8 cellular contexts compared by ENCODE assay signal in the genomic region with DNA sequence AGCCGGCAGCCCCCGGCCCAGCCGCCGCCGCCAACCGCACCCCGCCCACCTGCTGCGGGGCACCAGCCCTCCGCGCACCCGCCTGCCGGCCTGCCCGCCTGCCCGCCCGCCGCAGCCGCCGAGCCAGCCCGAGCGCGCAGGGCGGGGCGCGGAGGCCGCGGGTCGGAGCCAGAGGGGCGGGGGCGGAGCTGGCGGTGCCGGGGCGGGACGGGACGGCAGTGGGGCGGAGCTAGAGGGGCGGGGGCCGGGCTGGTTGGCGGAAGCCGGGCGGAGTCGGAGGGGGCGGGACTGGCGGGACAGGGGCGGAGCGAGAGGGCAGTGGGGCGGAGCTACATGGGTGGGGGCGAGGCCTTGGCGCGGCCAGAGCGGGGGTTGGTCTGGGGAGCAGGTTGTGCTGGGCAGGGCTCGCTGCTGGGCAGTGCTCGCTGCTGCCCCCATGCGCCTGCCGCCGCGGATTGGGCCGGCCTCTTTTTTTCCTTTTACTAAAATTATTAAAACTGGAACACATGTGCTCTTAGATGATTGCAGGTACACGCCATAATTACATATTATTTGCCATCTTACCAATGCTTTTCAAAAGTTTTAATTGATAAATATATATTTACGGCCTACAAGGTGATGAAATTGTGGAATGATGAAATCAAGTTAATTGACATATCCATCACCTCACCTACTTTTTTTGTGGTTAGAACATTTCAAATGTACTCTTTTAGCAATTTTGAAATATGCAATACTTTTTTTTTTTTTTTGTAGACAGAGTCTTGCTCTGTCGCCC. TPM values are rescaled to one million over a fixed set of nuclear protein-coding genes. Genes with fewer than 3 reads are reported as not detected.
DNase-seq lines count a peak whose midpoint lies in the region; ATAC-seq and FAIRE-seq lines count a peak whose summit lies in the region.

A gene (minus strand): TSS at position 140 of the 775 bp plus-strand sequence. CDS start 177 bp downstream, outside the sequence.

- peak; percentile 77 for ATAC-seq in GM21360 (IDR thresholded peaks at IDR 0.05; ENCODE audit: unreplicated experiment)

- peak; percentile 71 for FAIRE-seq in HTR-8/SVneo (lab: Jason Lieb, UNC)

- peak; percentile 90 for DNase-seq in COR-L47 (lab: John Stamatoyannopoulos, UW)
- DNase-seq in HTR-8/SVneo (ENCODE audit: insufficient read length, low spot score), result peak; percentile 91
- peak; percentile 89 for DNase-seq in NOMO-1 treated with dmso at 0.1 percent for 144 hours (lab: John Stamatoyannopoulos, UW; ENCODE audit: unreplicated experiment)
- DNase-seq in activated CD8-positive, alpha-beta memory T cell treated with anti-CD3 and anti-CD28 coated beads, Interleukin-2, amount 50 U/mL, for 24 hours (ENCODE audit: extremely low read depth), result peak; percentile 85
- DNase-seq in midbrain (lab: John Stamatoyannopoulos, UW), result peak; percentile 97
- DNase-seq in stimulated activated CD8-positive, alpha-beta memory T cell treated with anti-CD3 and anti-CD28 coated beads, Interleukin-15, amount 100 ng/mL, for 48 hours (ENCODE audit: low read depth in 2 of 2), result peak; percentile 86 to 87

- in situ Hi-C loops in endometrial microvascular endothelial cells (cut with HindIII; ENCODE audit: inconsistent ontology term, low pct_unique_long_range_greater_than_20kb, low sequenced_read_pairs), result no loop called here

RNA-seq across cellular contexts. Expression of the gene that starts here (rescaled TPM):
- 59.8 TPM for total RNA-seq in endometrial microvascular endothelial cells (ENCODE audit: inconsistent ontology term)

Comparison
In these comparisons a context has a peak if more than half of its experiments do, and no peak if none do; other contexts are left out.
1. Peak in every context shown above with its lines: DNase-seq and ATAC-seq.